ENCODE assay signal across 17 cellular contexts in the genomic region with DNA sequence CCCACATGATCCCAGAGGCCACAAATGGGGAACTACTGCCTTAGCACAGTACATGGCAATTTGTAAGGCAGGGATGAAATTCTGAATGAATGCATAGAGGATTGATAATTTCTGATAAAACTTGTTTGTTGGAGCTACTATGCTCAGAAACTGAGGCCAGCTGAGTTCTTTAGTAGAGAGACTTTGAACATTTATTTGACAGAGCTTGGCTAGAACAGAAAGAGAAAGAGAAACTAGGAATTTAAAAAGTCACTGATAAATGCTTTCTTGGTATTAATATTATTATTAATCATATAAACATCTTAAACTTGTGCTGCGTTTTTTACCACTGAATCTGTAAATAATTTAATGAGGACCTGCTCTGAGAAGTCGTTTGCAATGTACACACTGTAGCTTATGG.
DNase-seq lines count a peak whose midpoint lies in the region; ATAC-seq and TF ChIP-seq lines count a peak whose summit lies in the region.
"Had no signal": no experiment of that assay in that cellular context is flagged by ENCODE, and none has a peak within 500 bp of the region (broad histone marks: within the 10 kb centered on the region; RNA-seq: fewer than 3 reads in every experiment).

No MANE protein-coding gene starts in this region.

- no peak overlapping the region for H3K4me3 ChIP-seq in OCI-LY3 (ENCODE audit: low read length)
- no peak overlapping the region for H3K4me3 ChIP-seq in fibroblast of villous mesenchyme (ENCODE audit: low read depth, low read length)
- no peak overlapping the region for H3K4me3 ChIP-seq in transverse colon
- no peak overlapping the region for H3K4me3 ChIP-seq in brain microvascular endothelial cell (ENCODE audit: low read depth, low read length)
- H3K4me3 ChIP-seq: BLaER1, HAP-1 had no signal

- H3K4me2 ChIP-seq in OCI-LY3 (ENCODE audit: low read length) = peak overlapping the region; percentile 26
- H3K4me2 ChIP-seq: BLaER1 had no signal

- H3K27ac ChIP-seq in OCI-LY3 (ENCODE audit: low read length) (no peak overlapping the region), transverse colon (no peak overlapping the region), brain microvascular endothelial cell (no peak overlapping the region)
- H3K27ac ChIP-seq: BLaER1, C4-2B had no signal

- intact Hi-C loops in transverse colon (cut with DNase I; ENCODE audit: low total_unique reads) = no loop called here

- DNase-seq in fibroblast of villous mesenchyme (ENCODE audit: low read depth) (peak; percentile 27), transverse colon (no peak), cerebellum (ENCODE audit: low spot score) (no peak), brain microvascular endothelial cell (no peak)
- DNase-seq: Caco-2; CD4-positive, CD25-positive, alpha-beta regulatory T cell; CD8-positive, alpha-beta T cell; DMS79; EL; GDM1; GOT3; HFFc6 had no signal

- no peak for TF ChIP-seq EP300 in transverse colon (IDR thresholded peaks at IDR 0.05; ENCODE audit: low read depth)

- peak overlapping the region; percentile 51; the same call in 1 of the 2 replicates for H2AFZ ChIP-seq in OCI-LY3 (ENCODE audit: low read depth, low read length)

- no peak overlapping the region for H3K9ac ChIP-seq in OCI-LY3 (ENCODE audit: low read length)
- H3K9ac ChIP-seq: BLaER1 had no signal

- in situ Hi-C loops in transverse colon (cut with MboI; ENCODE audit: low pct_ligation_motif_present in 1 of 4, low pct_unique_long_range_greater_than_20kb in 1 of 4, low sequenced_read_pairs in 3 of 4) = no loop called here
- in situ Hi-C loops in brain microvascular endothelial cell (cut with HindIII; ENCODE audit: low pct_ligation_motif_present, low sequenced_read_pairs) = no loop called here

- no peaks in the 10 kb centered on the region for H3K27me3 ChIP-seq in OCI-LY3 (ENCODE audit: low read depth, low read length)
- no peaks in the 10 kb centered on the region for H3K27me3 ChIP-seq in transverse colon
- H3K27me3 ChIP-seq in brain microvascular endothelial cell (replicated peaks) = no peaks in the 10 kb centered on the region
- H3K27me3 ChIP-seq: BLaER1 had no signal

- H3K9me3 ChIP-seq in OCI-LY3 (ENCODE audit: insufficient read depth, low read length) (no peaks in the 10 kb centered on the region), transverse colon (no peaks in the 10 kb centered on the region)
- H3K9me3 ChIP-seq: BLaER1, Caco-2, HAP-1 had no signal

- H3K4me1 ChIP-seq in OCI-LY3 (ENCODE audit: low read length) = peaks cover 7% of the 10 kb centered on the region; the same call in 1 of the 2 replicates
- H3K4me1 ChIP-seq in transverse colon = no peaks in the 10 kb centered on the region
- H3K4me1 ChIP-seq: BLaER1, Caco-2 had no signal

- no peaks in the 10 kb centered on the region for H3K79me2 ChIP-seq in OCI-LY3 (ENCODE audit: low read length)

- H4K20me1 ChIP-seq in OCI-LY3 (ENCODE audit: insufficient read depth, low read length) = no peaks in the 10 kb centered on the region
- H4K20me1 ChIP-seq: BLaER1 had no signal

- TF ChIP-seq POLR2A in transverse colon (IDR thresholded peaks at IDR 0.05) = no peak

- H3K36me3 ChIP-seq in OCI-LY3 (replicated peaks; ENCODE audit: low read depth, low read length) = peaks cover 3% of the 10 kb centered on the region
- H3K36me3 ChIP-seq in transverse colon = no peaks in the 10 kb centered on the region
- H3K36me3 ChIP-seq in brain microvascular endothelial cell (replicated peaks) = no peaks in the 10 kb centered on the region
- H3K36me3 ChIP-seq: BLaER1, HAP-1 had no signal

- TF ChIP-seq CTCF in OCI-LY3 (IDR thresholded peaks at IDR 0.05; ENCODE audit: low read depth, low read length) = no peak
- TF ChIP-seq CTCF in fibroblast of villous mesenchyme (IDR thresholded peaks at IDR 0.05; ENCODE audit: insufficient read depth, low read depth, low read length) = no peak
- TF ChIP-seq CTCF in transverse colon (IDR thresholded peaks at IDR 0.05) = no peak
- no peak for TF ChIP-seq CTCF in brain microvascular endothelial cell (IDR thresholded peaks at IDR 0.05; ENCODE audit: low read depth, low read length, missing control alignments)

- 29 to 32% methylated on average over 2 of the region's 2 CpGs for WGBS in transverse colon (ENCODE audit: low coverage in 1 of 2), 2 donors

- ATAC-seq in HG03354 (IDR thresholded peaks at IDR 0.05; ENCODE audit: poor library complexity, severe bottlenecking, unreplicated experiment) = peak; percentile 46
- ATAC-seq: CD8-positive, alpha-beta T cell had no signal
